Comparison of ENCODE assay signal across 9 cellular contexts in genomic region chr3:55746808-55747413, GRCh38.
A peak's percentile ranks its signal among the peaks of the same experiment; 100 is the strongest.
DNase-seq lines count a peak whose midpoint lies in the region; ATAC-seq and TF ChIP-seq lines count a peak whose summit lies in the region.
"Had no signal": no experiment of that assay in that cellular context is flagged by ENCODE, and none has a peak within 500 bp of the region (broad histone marks: within the 10 kb centered on the region; RNA-seq: fewer than 3 reads in every experiment).

No MANE protein-coding gene starts in this region.

- no peaks in the 10 kb centered on the region for H3K9me3 ChIP-seq in colonic mucosa
- no peaks in the 10 kb centered on the region for H3K9me3 ChIP-seq in neural progenitor cell (ENCODE audit: low read depth)

- peak; percentile 17 for DNase-seq in EL
- DNase-seq in LoVo (ENCODE audit: low spot score) = peak; percentile 6
- DNase-seq in colonic mucosa = no peak
- DNase-seq in neural progenitor cell (ENCODE audit: low spot score) = no peak
- DNase-seq in activated T-cell treated with anti-CD3 and anti-CD28 coated beads, Interleukin-2, amount 50 U/mL, for 48 hours = no peak
- DNase-seq: T-helper 17 cell had no signal

- intact Hi-C loops in colonic mucosa (cut with DNase I) = no loop called here

- no peak overlapping the region for H2AFZ ChIP-seq in neural progenitor cell (replicated peaks)

- no peaks in the 10 kb centered on the region for H4K20me1 ChIP-seq in neural progenitor cell (ENCODE audit: low read depth)

- no peaks in the 10 kb centered on the region for H3F3A ChIP-seq in neural progenitor cell (ENCODE audit: low read depth)

- ATAC-seq in HG02763 (IDR thresholded peaks at IDR 0.05; ENCODE audit: unreplicated experiment) (no peak), GM18858 (IDR thresholded peaks at IDR 0.05; ENCODE audit: unreplicated experiment) (no peak), GM19395 (IDR thresholded peaks at IDR 0.05; ENCODE audit: unreplicated experiment) (no peak)
- ATAC-seq: T-helper 17 cell had no signal

- no peaks in the 10 kb centered on the region for H3K79me2 ChIP-seq in neural progenitor cell (ENCODE audit: low read depth)

- H3K27me3 ChIP-seq in colonic mucosa (no peaks in the 10 kb centered on the region), neural progenitor cell (no peaks in the 10 kb centered on the region)

- H3K9ac ChIP-seq in colonic mucosa (ENCODE audit: low read depth in 2 of 2, low read length in 2 of 2) = no peak overlapping the region
- H3K9ac ChIP-seq in neural progenitor cell = no peak overlapping the region

- H3K4me3 ChIP-seq in colonic mucosa (no peak overlapping the region), neural progenitor cell (no peak overlapping the region)

- H3K4me1 ChIP-seq in colonic mucosa (no peaks in the 10 kb centered on the region), neural progenitor cell (no peaks in the 10 kb centered on the region)

- H3K27ac Mint-ChIP-seq in neural progenitor cell = no peak overlapping the region
- H3K27ac Mint-ChIP-seq: T-helper 17 cell had no signal

- H3K36me3 ChIP-seq in colonic mucosa = no peaks in the 10 kb centered on the region
- no peaks in the 10 kb centered on the region for H3K36me3 ChIP-seq in neural progenitor cell

- H3K27ac ChIP-seq in colonic mucosa (no peak overlapping the region), neural progenitor cell (no peak overlapping the region)

- H3K4me2 ChIP-seq in neural progenitor cell = no peak overlapping the region

- H3K9me3 Mint-ChIP-seq in neural progenitor cell = peaks cover 5% of the 10 kb centered on the region

- H3K4me3 Mint-ChIP-seq in neural progenitor cell = no peak overlapping the region
- H3K4me3 Mint-ChIP-seq: T-helper 17 cell had no signal

- H3K36me3 Mint-ChIP-seq in neural progenitor cell = peaks cover 4% of the 10 kb centered on the region

- peaks cover 14% of the 10 kb centered on the region for H3K4me1 Mint-ChIP-seq in neural progenitor cell
- H3K4me1 Mint-ChIP-seq: T-helper 17 cell had no signal

- TF ChIP-seq CTCF in colonic mucosa (IDR thresholded peaks at IDR 0.05) = peak; percentile 13
- peak; percentile 57 for TF ChIP-seq CTCF in neural progenitor cell (IDR thresholded peaks at IDR 0.05)

- peaks cover 3% of the 10 kb centered on the region for H3K27me3 Mint-ChIP-seq in neural progenitor cell (ENCODE audit: insufficient read depth, low read depth)

Comparison
In these comparisons a context has a peak if more than half of its experiments do, and no peak if none do; other contexts are left out.
1. DNase-seq: peak in EL (single experiment) and LoVo (single experiment); none in colonic mucosa (single experiment), neural progenitor cell (single experiment) and activated T-cell treated with anti-CD3 and anti-CD28 coated beads, Interleukin-2, amount 50 U/mL, for 48 hours (0 of 2).